17 cellular contexts compared by ENCODE assay signal in the genomic region with DNA sequence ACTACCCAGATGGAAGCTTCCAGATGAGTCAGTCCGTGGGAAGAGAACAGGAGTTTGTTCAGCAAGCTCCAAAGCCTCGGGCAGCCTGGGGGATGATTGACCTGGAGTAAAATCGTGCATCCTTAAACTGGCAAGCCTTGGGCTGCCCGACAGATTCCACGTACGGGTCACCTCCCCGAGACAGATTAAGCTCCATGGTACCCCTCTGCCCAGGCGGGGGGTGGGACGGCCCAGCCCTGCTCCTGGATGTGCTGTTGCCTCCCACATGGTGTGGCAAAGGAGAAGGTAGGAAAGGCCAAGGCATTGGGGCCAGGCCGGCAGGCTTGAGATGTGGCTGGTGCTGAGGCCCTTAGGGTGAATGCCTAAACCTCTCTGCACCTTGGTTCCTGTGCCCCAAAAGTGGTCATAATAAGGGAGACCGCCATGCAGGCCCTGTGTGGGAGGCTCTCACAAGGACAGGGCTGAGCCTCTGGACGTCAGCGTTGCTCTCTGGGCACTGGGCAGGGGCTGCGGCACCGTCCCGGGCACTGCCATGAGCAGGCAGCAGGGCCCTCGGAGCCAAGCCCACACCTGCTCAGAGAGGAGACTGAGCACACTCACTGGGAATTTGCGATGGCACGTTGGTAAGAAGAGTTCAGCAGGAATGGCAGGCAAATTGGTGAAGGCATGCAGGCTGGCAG.
DNase-seq lines count a peak whose midpoint lies in the region; ATAC-seq and TF ChIP-seq lines count a peak whose summit lies in the region.
"Had no signal": no experiment of that assay in that cellular context is flagged by ENCODE, and none has a peak within 500 bp of the region (broad histone marks: within the 10 kb centered on the region; RNA-seq: fewer than 3 reads in every experiment).

No MANE protein-coding gene starts in this region.

- DNase-seq in Right ventricle myocardium superior (peak; percentile 32), left ventricle myocardium inferior (no peak), coronary artery (ENCODE audit: low spot score) (peak; percentile 63), osteoblast (ENCODE audit: insufficient read length, low spot score, missing footprints) (peak; percentile 23), aorta (peak; percentile 21 to 65)
- DNase-seq in CD8-positive, alpha-beta T cell = no peak
- DNase-seq in activated CD4-positive, alpha-beta memory T cell treated with anti-CD3 and anti-CD28 coated beads, Interleukin-2, amount 10 ng/mL, durations not matched to agents 7 days and 5 days = no peak
- DNase-seq: ACHN; DND-41; GF-D8; MG63; NCI-H1105; NCI-H187; NCI-H69; NK-92 treated with Interleukin-12 subunit alpha and Interleukin-12 subunit beta, amount 100 ng/mL, for 24 hours; PC-3 had no signal

- WGBS in aorta, 2 donors = 80 to 83% methylated on average over 19 of the region's 19 CpGs

- H3K79me2 ChIP-seq in osteoblast (ENCODE audit: insufficient read depth, low read length) = no peaks in the 10 kb centered on the region

- H3K4me1 ChIP-seq in left ventricle myocardium inferior = no peaks in the 10 kb centered on the region
- H3K4me1 ChIP-seq in osteoblast (ENCODE audit: insufficient read depth, low read length) = no peaks in the 10 kb centered on the region
- no peaks in the 10 kb centered on the region for H3K4me1 ChIP-seq in aorta (ENCODE audit: control insufficient read depth in 1 of 2, insufficient read depth in 2 of 2, low read length in 2 of 2)
- H3K4me1 ChIP-seq in CD8-positive, alpha-beta T cell (ENCODE audit: insufficient read depth, low read length) = no peaks in the 10 kb centered on the region

- H3K4me3 ChIP-seq in left ventricle myocardium inferior (no peak overlapping the region), coronary artery (no peak overlapping the region), osteoblast (ENCODE audit: insufficient read depth, low read length) (no peak overlapping the region), aorta (ENCODE audit: low read length in 2 of 2) (no peak overlapping the region)
- no peak overlapping the region for H3K4me3 ChIP-seq in CD8-positive, alpha-beta T cell (ENCODE audit: low read depth, low read length)
- H3K4me3 ChIP-seq: MG63 had no signal

- intact Hi-C loops in Right ventricle myocardium superior (cut with DNase I) (no loop called here), left ventricle myocardium inferior (cut with micrococcal nuclease) (no loop called here), aorta (cut with DNase I) (no loop called here)
- intact Hi-C loops in CD8-positive, alpha-beta T cell (cut with DNase I, micrococcal nuclease) = no loop called here

- H3K4me1 Mint-ChIP-seq in CD8-positive, alpha-beta T cell (ENCODE audit: low read depth) = no peaks in the 10 kb centered on the region
- no peaks in the 10 kb centered on the region for H3K4me1 Mint-ChIP-seq in activated CD4-positive, alpha-beta memory T cell treated with anti-CD3 and anti-CD28 coated beads, Interleukin-2, amount 10 ng/mL, durations not matched to agents 7 days and 5 days

- POLR2A ChIA-PET in CD8-positive, alpha-beta T cell (lab: Charles Lee) = no interaction called here
- POLR2A ChIA-PET in activated CD4-positive, alpha-beta memory T cell treated with anti-CD3 and anti-CD28 coated beads, Interleukin-2, amount 10 ng/mL, durations not matched to agents 7 days and 5 days (lab: Charles Lee) = no interaction called here

- H3K9me3 ChIP-seq in left ventricle myocardium inferior (replicated peaks) (peaks cover 6% of the 10 kb centered on the region), osteoblast (ENCODE audit: low read depth, low read length) (no peaks in the 10 kb centered on the region), aorta (ENCODE audit: control insufficient read depth, low read length) (no peaks in the 10 kb centered on the region)
- H3K9me3 ChIP-seq in CD8-positive, alpha-beta T cell (ENCODE audit: low read length) = no peaks in the 10 kb centered on the region
- H3K9me3 ChIP-seq: MG63 had no signal

- H3K36me3 ChIP-seq in left ventricle myocardium inferior (no peaks in the 10 kb centered on the region), osteoblast (ENCODE audit: insufficient read depth, low read length) (no peaks in the 10 kb centered on the region), aorta (ENCODE audit: control insufficient read depth in 1 of 2, insufficient read depth in 2 of 2, low read length in 1 of 2) (no peaks in the 10 kb centered on the region)
- H3K36me3 ChIP-seq in CD8-positive, alpha-beta T cell (ENCODE audit: insufficient read depth, low read length) = no peaks in the 10 kb centered on the region
- H3K36me3 ChIP-seq: MG63 had no signal

- no peaks in the 10 kb centered on the region for H4K20me1 ChIP-seq in osteoblast (ENCODE audit: insufficient read depth, low read length)

- no peak overlapping the region for H2AFZ ChIP-seq in osteoblast (ENCODE audit: low read length)

- H3K27me3 Mint-ChIP-seq in CD8-positive, alpha-beta T cell (ENCODE audit: low read depth) = no peaks in the 10 kb centered on the region
- no peaks in the 10 kb centered on the region for H3K27me3 Mint-ChIP-seq in activated CD4-positive, alpha-beta memory T cell treated with anti-CD3 and anti-CD28 coated beads, Interleukin-2, amount 10 ng/mL, durations not matched to agents 7 days and 5 days

- CTCF ChIA-PET in CD8-positive, alpha-beta T cell (lab: Charles Lee) = no interaction called here
- CTCF ChIA-PET in activated CD4-positive, alpha-beta memory T cell treated with anti-CD3 and anti-CD28 coated beads, Interleukin-2, amount 10 ng/mL, durations not matched to agents 7 days and 5 days (lab: Charles Lee) = no interaction called here

- H3K27me3 ChIP-seq in left ventricle myocardium inferior (ENCODE audit: low read depth) = peaks cover 63% of the 10 kb centered on the region
- no peaks in the 10 kb centered on the region for H3K27me3 ChIP-seq in osteoblast (ENCODE audit: insufficient read depth, low read length)
- H3K27me3 ChIP-seq in aorta (ENCODE audit: control insufficient read depth in 1 of 2, insufficient read depth in 2 of 2, low read length in 1 of 2) = no peaks in the 10 kb centered on the region
- no peaks in the 10 kb centered on the region for H3K27me3 ChIP-seq in CD8-positive, alpha-beta T cell (ENCODE audit: insufficient read depth, low read length)
- H3K27me3 ChIP-seq: MG63 had no signal

- no peaks in the 10 kb centered on the region for H3K9me3 Mint-ChIP-seq in CD8-positive, alpha-beta T cell
- H3K9me3 Mint-ChIP-seq in activated CD4-positive, alpha-beta memory T cell treated with anti-CD3 and anti-CD28 coated beads, Interleukin-2, amount 10 ng/mL, durations not matched to agents 7 days and 5 days = peaks cover 10% of the 10 kb centered on the region
- H3K9me3 Mint-ChIP-seq: CD4-positive, alpha-beta T cell had no signal

- no peak overlapping the region for H3K27ac Mint-ChIP-seq in CD8-positive, alpha-beta T cell
- H3K27ac Mint-ChIP-seq in activated CD4-positive, alpha-beta memory T cell treated with anti-CD3 and anti-CD28 coated beads, Interleukin-2, amount 10 ng/mL, durations not matched to agents 7 days and 5 days = no peak overlapping the region
- H3K27ac Mint-ChIP-seq: CD4-positive, alpha-beta T cell had no signal

- ATAC-seq in Right ventricle myocardium superior (ENCODE audit: poor library complexity) = no peak
- peak; percentile 31 for ATAC-seq in aorta (ENCODE audit: low FRiP score)
- ATAC-seq in CD8-positive, alpha-beta T cell = no peak
- ATAC-seq: PC-3 had no signal

- no peak overlapping the region for H3K4me2 ChIP-seq in osteoblast (ENCODE audit: insufficient read depth, low read length)

- no peak overlapping the region for H3K4me3 Mint-ChIP-seq in CD8-positive, alpha-beta T cell
- no peak overlapping the region for H3K4me3 Mint-ChIP-seq in activated CD4-positive, alpha-beta memory T cell treated with anti-CD3 and anti-CD28 coated beads, Interleukin-2, amount 10 ng/mL, durations not matched to agents 7 days and 5 days
- H3K4me3 Mint-ChIP-seq: CD4-positive, alpha-beta T cell had no signal

- no peak for TF ChIP-seq CTCF in left ventricle myocardium inferior (IDR thresholded peaks at IDR 0.05; ENCODE audit: borderline replicate concordance)
- no peak for TF ChIP-seq CTCF in coronary artery (IDR thresholded peaks at IDR 0.05)
- TF ChIP-seq CTCF in osteoblast (IDR thresholded peaks at IDR 0.05; ENCODE audit: extremely low read depth, low read depth, low read length) = no peak
- TF ChIP-seq CTCF in CD8-positive, alpha-beta T cell (IDR thresholded peaks at IDR 0.05) = no peak

- no peaks in the 10 kb centered on the region for H3K36me3 Mint-ChIP-seq in CD8-positive, alpha-beta T cell
- no peaks in the 10 kb centered on the region for H3K36me3 Mint-ChIP-seq in activated CD4-positive, alpha-beta memory T cell treated with anti-CD3 and anti-CD28 coated beads, Interleukin-2, amount 10 ng/mL, durations not matched to agents 7 days and 5 days (ENCODE audit: low read depth)

- no peak overlapping the region for H3K27ac ChIP-seq in left ventricle myocardium inferior (replicated peaks)
- no peak overlapping the region for H3K27ac ChIP-seq in coronary artery
- H3K27ac ChIP-seq in osteoblast (ENCODE audit: low read depth, low read length) = no peak overlapping the region
- H3K27ac ChIP-seq in aorta (ENCODE audit: low read depth in 1 of 2, low read length in 2 of 2) = no peak overlapping the region
- no peak overlapping the region for H3K27ac ChIP-seq in CD8-positive, alpha-beta T cell (ENCODE audit: low read depth, low read length)

Comparison
In these comparisons a context has a peak if more than half of its experiments do, and no peak if none do; other contexts are left out.
1. DNase-seq: peak in Right ventricle myocardium superior (single experiment), coronary artery (single experiment), osteoblast (single experiment) and aorta (2 of 2); none in left ventricle myocardium inferior (single experiment), CD8-positive, alpha-beta T cell (0 of 7) and activated CD4-positive, alpha-beta memory T cell treated with anti-CD3 and anti-CD28 coated beads, Interleukin-2, amount 10 ng/mL, durations not matched to agents 7 days and 5 days (single experiment).